In the genomic region with DNA sequence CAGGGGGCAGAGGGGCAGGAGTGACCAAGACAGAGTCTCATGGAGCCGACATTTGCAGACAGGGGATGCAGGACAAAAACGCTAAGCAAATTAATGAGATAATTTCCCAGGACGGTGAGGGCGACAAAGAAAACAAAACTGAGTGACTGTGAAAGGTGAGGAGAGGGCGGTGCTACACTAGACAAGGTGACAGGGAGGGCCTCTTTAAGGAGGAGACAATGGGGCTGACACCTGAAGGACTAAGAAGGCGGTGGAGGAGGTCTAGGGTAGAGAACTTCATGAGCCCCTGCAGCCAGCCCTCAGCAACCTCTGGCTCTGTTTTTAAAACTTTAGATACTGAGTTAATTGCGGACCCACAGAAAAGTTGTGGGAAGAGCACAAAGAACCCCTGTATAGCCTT, we compare ENCODE assay signal across 19 cellular contexts. TPM values are rescaled to one million over a fixed set of nuclear protein-coding genes. Genes with fewer than 3 reads are reported as not detected.
A peak's percentile ranks its signal among the peaks of the same experiment; 100 is the strongest.
DNase-seq lines count a peak whose midpoint lies in the region; ATAC-seq, FAIRE-seq and TF ChIP-seq lines count a peak whose summit lies in the region.
"Had no signal": no experiment of that assay in that cellular context is flagged by ENCODE, and none has a peak within 500 bp of the region (broad histone marks: within the 10 kb centered on the region; RNA-seq: fewer than 3 reads in every experiment).

No MANE protein-coding gene starts in this region.

- H3K4me2 ChIP-seq in K562 (ENCODE audit: insufficient read depth, low read length), result no peak overlapping the region
- no peak overlapping the region for H3K4me2 ChIP-seq in neural progenitor cell
- H3K4me2 ChIP-seq: A549 had no signal

- H3K4me3 ChIP-seq in H7 (ENCODE audit: insufficient read depth, low read depth, low read length), result no peak overlapping the region
- H3K4me3 ChIP-seq in K562, result no peak overlapping the region
- no peak overlapping the region for H3K4me3 ChIP-seq in neural progenitor cell
- H3K4me3 ChIP-seq: A549; BLaER1 treated with 17β-estradiol and CSF1 and Interleukin-3, amounts not matched to agents 10 nM and 100 nM; GM12878 had no signal

- no peaks in the 10 kb centered on the region for H3K4me1 Mint-ChIP-seq in activated naive CD4-positive, alpha-beta T cell treated with anti-CD3 and anti-CD28 coated beads, Interleukin-2, amount 50 U/mL, for 24 hours
- peaks cover 17% of the 10 kb centered on the region for H3K4me1 Mint-ChIP-seq in neural progenitor cell

- ATAC-seq in K562, result no peak
- no peak for ATAC-seq in SK-N-SH treated with all-trans-retinoic acid at 6 μM for 48 hours
- ATAC-seq: A549; CD8-positive, alpha-beta T cell; GM12878 had no signal

- no TSS peak for BruUV-seq in K562 (replicated peaks; lab: Mats Ljungman, UMichigan)

- CTCF ChIA-PET in K562 (lab: Yijun Ruan, JAX; ENCODE audit: low intra/inter-chr PET ratio), result no interaction called here

- H3K27ac ChIP-seq in K562 (ENCODE audit: extremely low read depth, low read depth, low read length) (no peak overlapping the region), neural progenitor cell (no peak overlapping the region)
- H3K27ac ChIP-seq: 22Rv1, A549 had no signal

- no peaks in the 10 kb centered on the region for H3K36me3 Mint-ChIP-seq in activated naive CD4-positive, alpha-beta T cell treated with anti-CD3 and anti-CD28 coated beads, Interleukin-2, amount 50 U/mL, for 24 hours
- no peaks in the 10 kb centered on the region for H3K36me3 Mint-ChIP-seq in neural progenitor cell
- H3K36me3 Mint-ChIP-seq: CD8-positive, alpha-beta T cell had no signal

- no peaks in the 10 kb centered on the region for H3K9me1 ChIP-seq in K562 (ENCODE audit: control insufficient read depth, insufficient read depth, low read length)

- H3K79me2 ChIP-seq in K562 (ENCODE audit: control insufficient read depth, insufficient read depth, low read length) (no peaks in the 10 kb centered on the region), neural progenitor cell (ENCODE audit: low read depth) (no peaks in the 10 kb centered on the region)

- no peaks in the 10 kb centered on the region for H3F3A ChIP-seq in neural progenitor cell (ENCODE audit: low read depth)

- H3K36me3 ChIP-seq in H7 (replicated peaks; ENCODE audit: control insufficient read depth, insufficient read depth, low read length) (no peaks in the 10 kb centered on the region), K562 (ENCODE audit: control insufficient read depth, insufficient read depth, low read length) (no peaks in the 10 kb centered on the region), neural progenitor cell (no peaks in the 10 kb centered on the region)

- WGBS in K562 (ENCODE audit: insufficient coverage, low coverage, missing lambda C conversion rate), result 3% methylated on average over 7 of the region's 7 CpGs

- no peaks in the 10 kb centered on the region for H3K27me3 ChIP-seq in H7 (ENCODE audit: control insufficient read depth, insufficient read depth, low read length)
- peaks cover 45 to 58% of the 10 kb centered on the region in 2 experiments for H3K27me3 ChIP-seq in K562 (ENCODE audit: control insufficient read depth in 2 of 2, insufficient read depth in 2 of 2, low read length in 2 of 2)
- no peaks in the 10 kb centered on the region for H3K27me3 ChIP-seq in neural progenitor cell
- H3K27me3 ChIP-seq: BLaER1 treated with 17β-estradiol and CSF1 and Interleukin-3, amounts not matched to agents 10 nM and 100 nM had no signal

- in situ Hi-C loops in K562 (cut with MboI), result no loop called here

- POLR2A ChIA-PET in K562 (lab: Yijun Ruan, JAX), result no interaction called here

- TF ChIP-seq EP300 in K562 (IDR thresholded peaks at IDR 0.05; ENCODE audit: low read length), result no peak

- H3K4me1 ChIP-seq in K562 (replicated peaks in 1 of 2; ENCODE audit: control insufficient read depth in 2 of 2, insufficient read depth in 2 of 2, low read length in 2 of 2) (peaks cover 0 to 13% of the 10 kb centered on the region in 2 experiments; a peak in 3 of 5 replicates), neural progenitor cell (peaks cover 13% of the 10 kb centered on the region)
- H3K4me1 ChIP-seq: A549 had no signal

- H2AFZ ChIP-seq in K562 (ENCODE audit: low read depth, low read length) (no peak overlapping the region), neural progenitor cell (replicated peaks) (no peak overlapping the region)

- H3K9me3 ChIP-seq in K562 (replicated peaks; ENCODE audit: control insufficient read depth, insufficient read depth, low read depth, low read length), result no peaks in the 10 kb centered on the region
- H3K9me3 ChIP-seq in neural progenitor cell (ENCODE audit: low read depth), result no peaks in the 10 kb centered on the region
- H3K9me3 ChIP-seq: A549; BLaER1 treated with 17β-estradiol and CSF1 and Interleukin-3, amounts not matched to agents 10 nM and 100 nM had no signal

- H4K20me1 ChIP-seq in K562 (replicated peaks; ENCODE audit: control insufficient read depth, insufficient read depth, low read length), result peaks cover 12% of the 10 kb centered on the region; the same call in 1 of the 2 replicates
- no peaks in the 10 kb centered on the region for H4K20me1 ChIP-seq in neural progenitor cell (ENCODE audit: low read depth)

- no peak for TF ChIP-seq POLR2A in K562 (conservative IDR thresholded peaks at IDR 0.05)

- DNase-seq in activated naive CD4-positive, alpha-beta T cell treated with Interleukin-2 at 50 U/mL for 16 hours, result no peak
- DNase-seq in H7 (peak; percentile 69), K562 (ENCODE audit: extremely low read depth in 1 of 4, low spot score in 3 of 4) (no peak), neural progenitor cell (ENCODE audit: low spot score) (no peak), hippocampal formation (lab: John Stamatoyannopoulos, UW) (no peak)
- DNase-seq: Calu3; CD8-positive, alpha-beta T cell; DND-41; EL; HCEC 1CT; IMR-90 had no signal

- no peaks in the 10 kb centered on the region for H3K9me3 Mint-ChIP-seq in activated naive CD4-positive, alpha-beta T cell treated with anti-CD3 and anti-CD28 coated beads, Interleukin-2, amount 50 U/mL, for 24 hours
- no peaks in the 10 kb centered on the region for H3K9me3 Mint-ChIP-seq in neural progenitor cell
- H3K9me3 Mint-ChIP-seq: CD8-positive, alpha-beta T cell had no signal

- intact Hi-C loops in K562 (cut with micrococcal nuclease), result no loop called here

- TF ChIP-seq CTCF in K562 (IDR thresholded peaks at IDR 0.05 in 2 of 3, conservative IDR thresholded peaks at IDR 0.05 in 1 of 3; ENCODE audit: insufficient read depth in 2 of 3, low read depth in 1 of 3, low read length in 3 of 3) (no peak), neural progenitor cell (IDR thresholded peaks at IDR 0.05) (no peak)

- no peaks in the 10 kb centered on the region for H3K27me3 Mint-ChIP-seq in activated naive CD4-positive, alpha-beta T cell treated with anti-CD3 and anti-CD28 coated beads, Interleukin-2, amount 50 U/mL, for 24 hours
- peaks cover 2% of the 10 kb centered on the region for H3K27me3 Mint-ChIP-seq in neural progenitor cell (ENCODE audit: insufficient read depth, low read depth)

- no peak for FAIRE-seq in K562 (lab: Jason Lieb, UNC)
- FAIRE-seq: A549, GM12878, H1, HTR-8/SVneo had no signal

- H3K4me3 Mint-ChIP-seq in activated naive CD4-positive, alpha-beta T cell treated with anti-CD3 and anti-CD28 coated beads, Interleukin-2, amount 50 U/mL, for 24 hours, result no peak overlapping the region
- no peak overlapping the region for H3K4me3 Mint-ChIP-seq in neural progenitor cell
- H3K4me3 Mint-ChIP-seq: CD8-positive, alpha-beta T cell had no signal

- H3K27ac Mint-ChIP-seq in activated naive CD4-positive, alpha-beta T cell treated with anti-CD3 and anti-CD28 coated beads, Interleukin-2, amount 50 U/mL, for 24 hours, result peak overlapping the region; percentile 9
- H3K27ac Mint-ChIP-seq in neural progenitor cell, result peak overlapping the region; percentile 19
- H3K27ac Mint-ChIP-seq: CD8-positive, alpha-beta T cell had no signal

- H3K9ac ChIP-seq in K562 (ENCODE audit: insufficient read depth in 1 of 2, low read depth in 2 of 2, low read length in 2 of 2), result no peak overlapping the region; a peak in 1 of 4 replicates
- no peak overlapping the region for H3K9ac ChIP-seq in neural progenitor cell

- no peak for TF ChIP-seq RAD21 in K562 (CRISPR knock-in tag; conservative IDR thresholded peaks at IDR 0.05 in 1 of 2, IDR thresholded peaks at IDR 0.05 in 1 of 2)

TF ChIP-seq in SK-N-SH treated with all-trans-retinoic acid at 6 μM for 48 hours, 23 proteins besides CTCF, POLR2A, EP300 and RAD21 (continues in another document):
- TF ChIP-seq, protein P1, sequence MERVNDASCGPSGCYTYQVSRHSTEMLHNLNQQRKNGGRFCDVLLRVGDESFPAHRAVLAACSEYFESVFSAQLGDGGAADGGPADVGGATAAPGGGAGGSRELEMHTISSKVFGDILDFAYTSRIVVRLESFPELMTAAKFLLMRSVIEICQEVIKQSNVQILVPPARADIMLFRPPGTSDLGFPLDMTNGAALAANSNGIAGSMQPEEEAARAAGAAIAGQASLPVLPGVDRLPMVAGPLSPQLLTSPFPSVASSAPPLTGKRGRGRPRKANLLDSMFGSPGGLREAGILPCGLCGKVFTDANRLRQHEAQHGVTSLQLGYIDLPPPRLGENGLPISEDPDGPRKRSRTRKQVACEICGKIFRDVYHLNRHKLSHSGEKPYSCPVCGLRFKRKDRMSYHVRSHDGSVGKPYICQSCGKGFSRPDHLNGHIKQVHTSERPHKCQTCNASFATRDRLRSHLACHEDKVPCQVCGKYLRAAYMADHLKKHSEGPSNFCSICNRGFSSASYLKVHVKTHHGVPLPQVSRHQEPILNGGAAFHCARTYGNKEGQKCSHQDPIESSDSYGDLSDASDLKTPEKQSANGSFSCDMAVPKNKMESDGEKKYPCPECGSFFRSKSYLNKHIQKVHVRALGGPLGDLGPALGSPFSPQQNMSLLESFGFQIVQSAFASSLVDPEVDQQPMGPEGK (CRISPR knock-in tag; IDR thresholded peaks at IDR 0.05; ENCODE audit: borderline replicate concordance), result no peak

RNA-seq across cellular contexts. Expression of a gene that starts 41.6 kb away (rescaled TPM):
- 13.5 and 22.5 TPM in 2 replicates for total RNA-seq in H7 (2014; rRNA removed; shearing (Covaris generic))
- 36.0 and 90.4 TPM in 2 replicates for total RNA-seq in K562 (2011; cell fraction: chromatin; rRNA removed; ENCODE audit: low replicate concordance)
- total RNA-seq in K562 (2011; cell fraction: nucleolus; rRNA removed), result 51.7 and 55.4 TPM in 2 replicates
- total RNA-seq in K562 (2011; cell fraction: nucleoplasm; rRNA removed), result 35.6 and 39.8 TPM in 2 replicates
- total RNA-seq in K562 (2014; rRNA removed) (13.3 and 18.0 TPM in 2 replicates), K562 (2014; rRNA removed; fragmentation: Illumina TruSeq; extraction: Trizol) (3.8 and 4.8 TPM in 2 replicates), K562 (2015; rRNA removed; fragmentation: Illumina TruSeq; extraction: Trizol) (5.2 and 6.4 TPM in 2 replicates), K562 (2021) (37.1 and 39.0 TPM in 2 replicates), neural progenitor cell (ENCODE audit: low replicate concordance) (8.9 and 19.7 TPM in 2 replicates)
- polyA plus RNA-seq in K562 (2011; rRNA removed) (6.8 and 8.4 TPM in 2 replicates), K562 (2014; fragmentation: Illumina TruSeq; extraction: Trizol) (16.9 and 19.0 TPM in 2 replicates), K562 (2014; fragmentation: Nextera tagmentation; extraction: Ambion mirVana) (under 1 TPM; 0.56 to 0.79 TPM), K562 (2014; rRNA removed) (14.2 and 15.1 TPM in 2 replicates)
- polyA plus RNA-seq in K562 (2011; cell fraction: cytosol; rRNA removed), result 5.8 and 6.7 TPM in 2 replicates
- polyA plus RNA-seq in K562 (2011; cell fraction: nucleus; rRNA removed), result 29.7 and 45.3 TPM in 2 replicates
- 15.4 and 16.4 TPM in 2 replicates for polyA plus RNA-seq in K562 (2012)
- 8.4 and 9.3 TPM in 2 replicates for polyA minus RNA-seq in K562 (2011; rRNA and poly(A)+ RNA removed)
- 17.1 and 22.1 TPM in 2 replicates for polyA minus RNA-seq in K562 (2011; cell fraction: cytosol; rRNA and poly(A)+ RNA removed)
- polyA minus RNA-seq in K562 (2011; cell fraction: nucleus; rRNA and poly(A)+ RNA removed), result 46.3 and 58.3 TPM in 2 replicates
